20 cellular contexts compared by ENCODE assay signal in genomic region chr9:85414399-85414798, GRCh38.
A peak's percentile ranks its signal among the peaks of the same experiment; 100 is the strongest.
DNase-seq lines count a peak whose midpoint lies in the region; ATAC-seq and TF ChIP-seq lines count a peak whose summit lies in the region.
"Had no signal": no experiment of that assay in that cellular context is flagged by ENCODE, and none has a peak within 500 bp of the region (broad histone marks: within the 10 kb centered on the region; RNA-seq: fewer than 3 reads in every experiment).

No MANE protein-coding gene starts in this region.

- POLR2A ChIA-PET in PC-3 (lab: Charles Lee; ENCODE audit: unreplicated experiment): no interaction called here

- no peaks in the 10 kb centered on the region for H3K79me2 ChIP-seq in PC-3 (ENCODE audit: low read length)
- no peaks in the 10 kb centered on the region for H3K79me2 ChIP-seq in neural progenitor cell (ENCODE audit: low read depth)

- H3K9ac ChIP-seq in PC-3 (ENCODE audit: low read length) (no peak overlapping the region), neural progenitor cell (no peak overlapping the region)

- H3K27me3 Mint-ChIP-seq in neural progenitor cell (ENCODE audit: insufficient read depth, low read depth) (peaks cover 7% of the 10 kb centered on the region), CD14-positive monocyte (ENCODE audit: low read depth in 3 of 3) (peaks cover 0 to 10% (median 0%) of the 10 kb centered on the region in 3 donors)

- DNase-seq in BE2C (peak; percentile 56), PC-3 (no peak), neural progenitor cell (ENCODE audit: low spot score) (no peak), NCI-H1048 (lab: John Stamatoyannopoulos, UW) (no peak), CD14-positive monocyte (ENCODE audit: low spot score) (no peak), left ventricle myocardium inferior (no peak)
- DNase-seq: CD8-positive, alpha-beta memory T cell; H9; IMR-90; Kasumi-1; NCI-H1092; NCI-H2081; NCI-H2171 treated with DMSO at 0.1 percent for 48 hours; NCI-H774; Right ventricle myocardium superior had no signal

- CTCF ChIA-PET in PC-3 (lab: Charles Lee): no interaction called here

- H3K4me3 Mint-ChIP-seq in neural progenitor cell (no peak overlapping the region), CD14-positive monocyte (no peak overlapping the region)
- H3K4me3 Mint-ChIP-seq: CD8-positive, alpha-beta memory T cell; H9 had no signal

- no peaks in the 10 kb centered on the region for H3K36me3 ChIP-seq in BE2C
- H3K36me3 ChIP-seq in PC-3 (ENCODE audit: low read depth, low read length): no peaks in the 10 kb centered on the region
- no peaks in the 10 kb centered on the region for H3K36me3 ChIP-seq in ectodermal cell (ENCODE audit: control insufficient read depth, insufficient read depth, low read length)
- H3K36me3 ChIP-seq in neural progenitor cell: no peaks in the 10 kb centered on the region
- H3K36me3 ChIP-seq in left ventricle myocardium inferior: no peaks in the 10 kb centered on the region
- H3K36me3 ChIP-seq: MG63 had no signal

- H2AFZ ChIP-seq in PC-3 (ENCODE audit: low read length): no peak overlapping the region
- no peak overlapping the region for H2AFZ ChIP-seq in neural progenitor cell (replicated peaks)

- H3K4me1 ChIP-seq in BE2C (peaks cover 15% of the 10 kb centered on the region), PC-3 (ENCODE audit: insufficient read depth, low read length) (peaks cover 16% of the 10 kb centered on the region), ectodermal cell (ENCODE audit: control insufficient read depth, insufficient read depth, low read length) (peaks cover 7% of the 10 kb centered on the region), neural progenitor cell (no peaks in the 10 kb centered on the region), left ventricle myocardium inferior (no peaks in the 10 kb centered on the region)

- H4K20me1 ChIP-seq in PC-3 (ENCODE audit: low read length): no peaks in the 10 kb centered on the region
- no peaks in the 10 kb centered on the region for H4K20me1 ChIP-seq in neural progenitor cell (ENCODE audit: low read depth)

- H3K4me1 Mint-ChIP-seq in neural progenitor cell (peaks cover 36% of the 10 kb centered on the region), CD14-positive monocyte (no peaks in the 10 kb centered on the region)
- H3K4me1 Mint-ChIP-seq: CD8-positive, alpha-beta memory T cell had no signal

- intact Hi-C loops in PC-3 (cut with micrococcal nuclease) (no loop called here), CD14-positive monocyte (cut with micrococcal nuclease) (no loop called here), left ventricle myocardium inferior (cut with micrococcal nuclease) (no loop called here)

- H3K4me3 ChIP-seq in BE2C (ENCODE audit: low read depth, low read length) (no peak overlapping the region), PC-3 (ENCODE audit: low read length) (no peak overlapping the region), ectodermal cell (ENCODE audit: insufficient read depth, low read depth, low read length) (no peak overlapping the region), neural progenitor cell (no peak overlapping the region), left ventricle myocardium inferior (no peak overlapping the region)
- H3K4me3 ChIP-seq: MG63, SK-N-MC had no signal

- H3K9me3 Mint-ChIP-seq in neural progenitor cell: peaks cover 2% of the 10 kb centered on the region
- peaks cover 0 to 2% (median 0%) of the 10 kb centered on the region in 7 donors for H3K9me3 Mint-ChIP-seq in CD14-positive monocyte
- H3K9me3 Mint-ChIP-seq: CD8-positive, alpha-beta memory T cell; H9 had no signal

- WGBS in ectodermal cell, 2 experiments: 65 to 72% methylated on average over 5 of the region's 5 CpGs

- H3K9me3 ChIP-seq in BE2C (no peaks in the 10 kb centered on the region), PC-3 (ENCODE audit: low read length) (no peaks in the 10 kb centered on the region), ectodermal cell (ENCODE audit: control insufficient read depth, low read length) (no peaks in the 10 kb centered on the region), neural progenitor cell (ENCODE audit: low read depth) (no peaks in the 10 kb centered on the region), left ventricle myocardium inferior (replicated peaks) (no peaks in the 10 kb centered on the region)
- H3K9me3 ChIP-seq: MG63 had no signal

- H3K4me2 ChIP-seq in PC-3 (ENCODE audit: low read length): peak overlapping the region; percentile 22; the same call in 1 of the 2 replicates
- H3K4me2 ChIP-seq in neural progenitor cell: no peak overlapping the region

- no peaks in the 10 kb centered on the region for H3K27me3 ChIP-seq in BE2C
- no peaks in the 10 kb centered on the region for H3K27me3 ChIP-seq in PC-3 (ENCODE audit: low read length)
- no peaks in the 10 kb centered on the region for H3K27me3 ChIP-seq in ectodermal cell (ENCODE audit: control insufficient read depth, insufficient read depth, low read length, poor library complexity, severe bottlenecking)
- no peaks in the 10 kb centered on the region for H3K27me3 ChIP-seq in neural progenitor cell
- H3K27me3 ChIP-seq in left ventricle myocardium inferior (ENCODE audit: low read depth): peaks cover 31% of the 10 kb centered on the region
- H3K27me3 ChIP-seq: MG63 had no signal

- H3K9me2 ChIP-seq in PC-3 (replicated peaks; ENCODE audit: low read length): no peaks in the 10 kb centered on the region

- TF ChIP-seq CTCF in BE2C (IDR thresholded peaks at IDR 0.05; ENCODE audit: low read depth, low read length) (no peak), PC-3 (conservative IDR thresholded peaks at IDR 0.05; ENCODE audit: low read depth, low read length) (no peak), neural progenitor cell (IDR thresholded peaks at IDR 0.05) (no peak), CD14-positive monocyte (IDR thresholded peaks at IDR 0.05) (no peak), left ventricle myocardium inferior (IDR thresholded peaks at IDR 0.05; ENCODE audit: borderline replicate concordance) (no peak)

- H3F3A ChIP-seq in PC-3 (ENCODE audit: low read length, unreplicated experiment): no peaks in the 10 kb centered on the region
- H3F3A ChIP-seq in neural progenitor cell (ENCODE audit: low read depth): no peaks in the 10 kb centered on the region

- BruUV-seq in PC-3 (replicated peaks; lab: Mats Ljungman, UMichigan): no TSS peak

- ATAC-seq in PC-3: no peak
- ATAC-seq in GM18868 (IDR thresholded peaks at IDR 0.05; ENCODE audit: unreplicated experiment): no peak

- no peaks in the 10 kb centered on the region for H3K36me3 Mint-ChIP-seq in neural progenitor cell
- no peaks in the 10 kb centered on the region for H3K36me3 Mint-ChIP-seq in CD14-positive monocyte
- H3K36me3 Mint-ChIP-seq: CD8-positive, alpha-beta memory T cell had no signal

- H3K27ac ChIP-seq in PC-3 (ENCODE audit: low read length) (peak overlapping the region; percentile 62), ectodermal cell (ENCODE audit: insufficient read depth, low read depth, low read length, poor library complexity, severe bottlenecking) (peak overlapping the region; percentile 3), neural progenitor cell (no peak overlapping the region), left ventricle myocardium inferior (replicated peaks) (no peak overlapping the region)
- H3K27ac ChIP-seq: HL-60, SK-N-MC had no signal

- H3K27ac Mint-ChIP-seq in neural progenitor cell (peak overlapping the region; percentile 93), CD14-positive monocyte (no peak overlapping the region)

Comparison
In these comparisons a context has a peak if more than half of its experiments do, and no peak if none do; other contexts are left out.
1. H3K27ac ChIP-seq: peak in PC-3 (single experiment) and ectodermal cell (single experiment); none in neural progenitor cell (single experiment) and left ventricle myocardium inferior (single experiment).